ENCODE assay signal across 8 cellular contexts in genomic region chr10:124389613-124390361, GRCh38. TPM values are rescaled to one million over a fixed set of nuclear protein-coding genes. Genes with fewer than 3 reads are reported as not detected.
DNase-seq lines count a peak whose midpoint lies in the region; ATAC-seq and TF ChIP-seq lines count a peak whose summit lies in the region.

No MANE protein-coding gene starts in this region.

- H3K4me3 ChIP-seq in AG04450 (ENCODE audit: low read depth, low read length) = peak overlapping the region; percentile 42
- 0 out of 4 replicates have a peak overlapping the region, but pooled peaks of 1 of the 2 experiments have one; percentile 29 for H3K4me3 ChIP-seq in HCT116 (replicated peaks in 1 of 2; ENCODE audit: low read depth in 1 of 2, low read length in 2 of 2)

- H3K4me1 ChIP-seq in HCT116 (ENCODE audit: control insufficient read depth in 1 of 2, insufficient read depth in 2 of 2, low read length in 2 of 2) = peaks cover 7 to 15% of the 10 kb centered on the region in 2 experiments

- peak overlapping the region; percentile 65 for H3K4me2 ChIP-seq in HCT116 (ENCODE audit: low read length)

- H3K27me3 ChIP-seq in AG04450 (ENCODE audit: control insufficient read depth, insufficient read depth, low read length) (peaks cover 2% of the 10 kb centered on the region), HCT116 (ENCODE audit: insufficient read depth, low read length) (no peaks in the 10 kb centered on the region)

- H3K9me3 Mint-ChIP-seq in brain (peaks cover 0 to 20% (median 11%) of the 10 kb centered on the region in 5 experiments), natural killer cell (no peaks in the 10 kb centered on the region)

- H3K9ac ChIP-seq in HCT116 (ENCODE audit: low read length) = no peak overlapping the region

- no peak for TF ChIP-seq CTCF in AG04450 (IDR thresholded peaks at IDR 0.05; ENCODE audit: low read depth, low read length)
- no peak for TF ChIP-seq CTCF in HCT116 (IDR thresholded peaks at IDR 0.05 in 2 of 3, conservative IDR thresholded peaks at IDR 0.05 in 1 of 3; ENCODE audit: borderline replicate concordance in 1 of 3, insufficient read depth in 1 of 3, low read depth in 2 of 3, low read length in 2 of 3)
- peak; percentile 20 to 38 for TF ChIP-seq CTCF in brain (conservative IDR thresholded peaks at IDR 0.05)
- TF ChIP-seq CTCF in natural killer cell (IDR thresholded peaks at IDR 0.05) = no peak

- peaks cover 6% of the 10 kb centered on the region; the same call in 1 of the 2 replicates for H3K9me3 ChIP-seq in AG04450 (ENCODE audit: control insufficient read depth, insufficient read depth, low read length)
- no peaks in the 10 kb centered on the region for H3K9me3 ChIP-seq in HCT116 (ENCODE audit: control insufficient read depth in 1 of 2, insufficient read depth in 1 of 2, low read depth in 1 of 2, low read length in 2 of 2)

- peak overlapping the region; percentile 92 for H2AFZ ChIP-seq in HCT116 (ENCODE audit: low read depth, low read length, poor library complexity, severe bottlenecking)

- CTCF ChIA-PET in AG04450 (lab: Charles Lee) = interaction anchor here (0.6 to 8.4 kb wide), 50 partner anchors 9 to 1345 kb away, joined by 3 to 319 read pairs (median 5); no protein-coding TSS in a partner anchor
- CTCF ChIA-PET in HCT116 (lab: Charles Lee) = interaction anchor here (0.8 to 8.9 kb wide), 21 partner anchors 8 to 1236 kb away, joined by 3 to 269 read pairs (median 6); no protein-coding TSS in a partner anchor

- H4K20me1 ChIP-seq in HCT116 (ENCODE audit: insufficient read depth) = no peaks in the 10 kb centered on the region

- H3K36me3 Mint-ChIP-seq in brain (peaks cover 10% of the 10 kb centered on the region), natural killer cell (no peaks in the 10 kb centered on the region)

- H3K27ac Mint-ChIP-seq in brain (peak overlapping the region in 2 of 5 experiments; percentile 29 to 35), natural killer cell (peak overlapping the region in 1 of 2 donors; percentile 24)

- H3K36me3 ChIP-seq in HCT116 (ENCODE audit: control insufficient read depth in 1 of 2, insufficient read depth in 2 of 2, low read length in 2 of 2) = no peaks in the 10 kb centered on the region

- intact Hi-C loops in HCT116 (cut with micrococcal nuclease) = loop anchor here (1.0 to 5.0 kb wide), 7 partner anchors 93 to 807 kb away; partner anchors contain the start of gene CHST15
- intact Hi-C loops in natural killer cell (cut with micrococcal nuclease) = loop anchor here (1.0 kb wide), 1 partner anchor 395 kb away; no protein-coding TSS in a partner anchor

- no peak for TF ChIP-seq RAD21 in HCT116 (IDR thresholded peaks at IDR 0.05; ENCODE audit: low read depth)

- peaks cover 22% of the 10 kb centered on the region for H3K4me1 Mint-ChIP-seq in brain
- H3K4me1 Mint-ChIP-seq in natural killer cell = no peaks in the 10 kb centered on the region

- no peaks in the 10 kb centered on the region for H3K79me2 ChIP-seq in HCT116 (ENCODE audit: insufficient read depth, low read length)

- no TSS peak for BruUV-seq in HCT116 (replicated peaks; lab: Mats Ljungman, UMichigan)

- H3K27me3 Mint-ChIP-seq in brain = peaks cover 9% of the 10 kb centered on the region
- H3K27me3 Mint-ChIP-seq in natural killer cell (ENCODE audit: low read depth in 2 of 2) = peaks cover 4 to 5% of the 10 kb centered on the region in 2 donors

- RAD21 ChIA-PET in HCT116 (lab: Charles Lee; ENCODE audit: low non-redundant PET in 1 of 2, low total read pairs in 2 of 2, uncharacterized antibody in 2 of 2, unreplicated experiment in 2 of 2) = interaction anchor here (0.8 to 3.3 kb wide), 11 partner anchors 9 to 395 kb away, joined by 3 to 61 read pairs (median 3); no protein-coding TSS in a partner anchor

- H3K4me3 Mint-ChIP-seq in brain (peak overlapping the region in 3 of 5 experiments; percentile 36 to 49 (median 41)), natural killer cell (peak overlapping the region; percentile 28)

- H3K27ac ChIP-seq in AG04450 (ENCODE audit: low read depth, low read length) (no peak overlapping the region), HCT116 (ENCODE audit: low read depth, low read length) (no peak overlapping the region)

- peak; percentile 7; the same call in 1 of the 2 replicates for ATAC-seq in HCT116
- ATAC-seq in natural killer cell = no peak
- ATAC-seq in HG02870 (IDR thresholded peaks at IDR 0.05; ENCODE audit: unreplicated experiment) = no peak
- no peak for ATAC-seq in HG03354 (IDR thresholded peaks at IDR 0.05; ENCODE audit: poor library complexity, severe bottlenecking, unreplicated experiment)

- no peaks in the 10 kb centered on the region for H3K9me2 ChIP-seq in HCT116 (ENCODE audit: insufficient read depth)

- no peak for TF ChIP-seq POLR2A in HCT116 (IDR thresholded peaks at IDR 0.05; ENCODE audit: borderline replicate concordance, extremely low read depth, insufficient read depth, insufficient read length)

- POLR2A ChIA-PET in AG04450 (lab: Yijun Ruan, JAX) = interaction anchor here (0.6 to 0.9 kb wide), 2 partner anchors 234 to 395 kb away, joined by 3 to 4 read pairs; no protein-coding TSS in a partner anchor
- POLR2A ChIA-PET in HCT116 (lab: Charles Lee) = interaction anchor here (0.9 to 1.4 kb wide), 7 partner anchors 9 to 395 kb away, joined by 3 to 10 read pairs (median 3); no protein-coding TSS in a partner anchor

- DNase-seq in AG04450 (ENCODE audit: low read depth, low spot score) = no peak
- no peak for DNase-seq in HCT116 (ENCODE audit: low read depth, low spot score)
- no peak for DNase-seq in natural killer cell
- no peak for DNase-seq in H4 (ENCODE audit: low spot score)
- no peak for DNase-seq in kidney tubule cell (ENCODE audit: low spot score)

TF ChIP-seq in HCT116, 20 proteins besides CTCF, POLR2A, EP300 and RAD21:
- TF ChIP-seq ATF3 (IDR thresholded peaks at IDR 0.05) (no peak), MAX (IDR thresholded peaks at IDR 0.05) (no peak), EGR1 (IDR thresholded peaks at IDR 0.05; ENCODE audit: low read depth) (no peak), CBX3 (IDR thresholded peaks at IDR 0.05; ENCODE audit: low read depth) (no peak), ZNF274 (IDR thresholded peaks at IDR 0.05; ENCODE audit: low read depth, low read length) (no peak), JUND (IDR thresholded peaks at IDR 0.05) (no peak), ELF1 (IDR thresholded peaks at IDR 0.05; ENCODE audit: borderline replicate concordance, low read depth) (no peak), SRF (IDR thresholded peaks at IDR 0.05; ENCODE audit: low read depth) (no peak), SIN3A (IDR thresholded peaks at IDR 0.05; ENCODE audit: low read depth) (no peak), EZH2phosphoT487 (IDR thresholded peaks at IDR 0.05; ENCODE audit: borderline replicate concordance) (no peak), FOSL1 (IDR thresholded peaks at IDR 0.05; ENCODE audit: low read depth) (no peak)
TF ChIP-seq in HCT116: peak in this region for 0.

RNA-seq across cellular contexts. Expression of gene OAT, which starts 28.9 kb away (rescaled TPM):
- polyA plus RNA-seq in AG04450 (2011; rRNA removed) (153 and 182 TPM in 2 replicates), brain (ENCODE audit: insufficient read depth, low read depth, low replicate concordance) (66.5 TPM)
- polyA minus RNA-seq in AG04450 (2011; rRNA and poly(A)+ RNA removed) = 74.4 and 89.8 TPM in 2 replicates
- total RNA-seq in HCT116 (2021; ENCODE audit: unreplicated experiment) (133 TPM), natural killer cell (10 to 100 TPM; 35.8 to 60.9 (median 48.4) TPM)
- 48.4 and 63.2 TPM in 2 replicates for polyA plus RNA-seq in HCT116 (2012)
- 198 and 200 TPM in 2 replicates for total RNA-seq in H4 (2014; rRNA removed; shearing (Covaris generic))

Comparison
In these comparisons a context has a peak if more than half of its experiments do, and no peak if none do; other contexts are left out.
1. CTCF ChIP-seq: peak in brain (2 of 2); none in AG04450 (single experiment), HCT116 (0 of 3) and natural killer cell (single experiment).